ENCODE assay signal across 19 cellular contexts in genomic region chr4:166924456-166924855, GRCh38.
"Had no signal": no experiment of that assay in that cellular context is flagged by ENCODE, and none has a peak within 500 bp of the region (broad histone marks: within the 10 kb centered on the region; RNA-seq: fewer than 3 reads in every experiment).

No MANE protein-coding gene starts in this region.

- H3K36me3 ChIP-seq: cardiac muscle cell, thyroid gland had no signal

- H3K4me3 ChIP-seq: cardiac muscle cell, lung, thyroid gland had no signal

- ATAC-seq: activated CD4-positive, alpha-beta T cell treated with anti-CD3 and anti-CD28 coated beads for 36 hours; left colon; WTC11 had no signal

- H3K4me1 ChIP-seq: thyroid gland had no signal

- DNase-seq: activated CD4-positive, alpha-beta T cell treated with anti-CD3 and anti-CD28 coated beads for 36 hours; activated CD4-positive, alpha-beta T cell treated with anti-CD3 and anti-CD28 coated beads, Interleukin-2, amount 50 U/mL, for 48 hours; activated gamma-delta T cell treated with Interleukin-2 at 50 U/mL for 16 hours; activated T-cell treated with anti-CD3 and anti-CD28 coated beads for 4 hours; effector memory CD4-positive, alpha-beta T cell; foreskin melanocyte; glutamatergic neuron; hypothalamus; islet precursor cell; left colon; midbrain; occipital lobe; retina; stimulated activated CD8-positive, alpha-beta memory T cell treated with anti-CD3 and anti-CD28 coated beads, Interleukin-4, amount 100 ng/mL, for 48 hours; stimulated activated naive CD4-positive, alpha-beta T cell; thyroid gland had no signal

- H3K27ac ChIP-seq: cardiac muscle cell, thyroid gland had no signal

- H3K9me3 ChIP-seq: thyroid gland had no signal

- H3K27me3 ChIP-seq: cardiac muscle cell, thyroid gland had no signal
